ENCODE assay signal across 8 cellular contexts in genomic region chr9:120932086-120932818, GRCh38. TPM values are rescaled to one million over a fixed set of nuclear protein-coding genes. Genes with fewer than 3 reads are reported as not detected.
DNase-seq lines count a peak whose midpoint lies in the region; ATAC-seq, FAIRE-seq and TF ChIP-seq lines count a peak whose summit lies in the region.

No MANE protein-coding gene starts in this region.

- no peaks in the 10 kb centered on the region for H3K79me1 ChIP-seq in H1 (ENCODE audit: low read depth, low read length)

- no peak overlapping the region for H2BK15ac ChIP-seq in H1 (ENCODE audit: low read length)

- CTCF ChIA-PET in H1 (lab: Charles Lee; ENCODE audit: partially characterized antibody): interaction anchor here (1.3 to 12.5 kb wide), 3 partner anchors 9 to 66 kb away, joined by 4 to 108 read pairs (median 6); no protein-coding TSS in a partner anchor

- H2BK5ac ChIP-seq in H1 (ENCODE audit: low read depth, low read length): no peak overlapping the region

- H2BK12ac ChIP-seq in H1 (ENCODE audit: low read depth, low read length): no peak overlapping the region

- H4K91ac ChIP-seq in H1 (replicated peaks; ENCODE audit: insufficient read length, low read length): no peak overlapping the region

- FAIRE-seq in H1 (lab: Jason Lieb, UNC): no peak

- TF ChIP-seq RAD21 in H1 (IDR thresholded peaks at IDR 0.05 in 1 of 2, conservative IDR thresholded peaks at IDR 0.05 in 1 of 2; ENCODE audit: low read depth in 2 of 2, low read length in 2 of 2): no peak

- no peak overlapping the region for H2AK5ac ChIP-seq in H1 (ENCODE audit: low read depth, low read length)

- H3K9ac ChIP-seq in H1 (replicated peaks in 1 of 4; ENCODE audit: extremely low read depth in 1 of 4, low read depth in 3 of 4, low read length in 3 of 4): no peak overlapping the region

- H3K79me2 ChIP-seq in H1 (ENCODE audit: control insufficient read depth in 1 of 2, insufficient read depth in 2 of 2, low read length in 2 of 2): no peaks in the 10 kb centered on the region

- no peak overlapping the region for H3K56ac ChIP-seq in H1 (replicated peaks; ENCODE audit: insufficient read length, low read depth, low read length)

- peak overlapping the region; percentile 37; the same call in 1 of the 2 replicates for H2AFZ ChIP-seq in H1 (ENCODE audit: low read length)

- H3K14ac ChIP-seq in H1 (ENCODE audit: insufficient read length): no peak overlapping the region

- no peak overlapping the region for H4K8ac ChIP-seq in H1 (ENCODE audit: extremely low read depth, insufficient read depth, low read length)

- TF ChIP-seq CTCF in RWPE2 (IDR thresholded peaks at IDR 0.05; ENCODE audit: poor library complexity, severe bottlenecking) (no peak), H1 (IDR thresholded peaks at IDR 0.05; ENCODE audit: control extremely low read depth in 1 of 3, insufficient read depth in 1 of 3, low read depth in 1 of 3, low read length in 3 of 3) (no peak), omental fat pad (IDR thresholded peaks at IDR 0.05) (no peak), foreskin fibroblast (IDR thresholded peaks at IDR 0.05; ENCODE audit: low read depth, low read length) (no peak)

- H3K9me3 ChIP-seq in RWPE2 (ENCODE audit: severe bottlenecking) (no peaks in the 10 kb centered on the region), H1 (ENCODE audit: insufficient read depth in 2 of 2, low read depth in 1 of 2, low read length in 1 of 2) (no peaks in the 10 kb centered on the region), MG63 (no peaks in the 10 kb centered on the region)

- no peak for DNase-seq in RWPE2 (ENCODE audit: low spot score)
- no peak for DNase-seq in H1 (ENCODE audit: low read depth in 1 of 2, low spot score in 2 of 2)
- DNase-seq in stimulated activated CD8-positive, alpha-beta memory T cell treated with anti-CD3 and anti-CD28 coated beads, Interleukin-4, amount 100 ng/mL, for 48 hours: peak; percentile 43
- DNase-seq in MG63: no peak
- no peak for DNase-seq in omental fat pad (ENCODE audit: low spot score)
- no peak for DNase-seq in foreskin fibroblast
- DNase-seq in SK-N-DZ (ENCODE audit: low spot score): no peak

- H3K27me3 ChIP-seq in RWPE2 (ENCODE audit: insufficient read depth, poor library complexity, severe bottlenecking) (no peaks in the 10 kb centered on the region), H1 (replicated peaks in 1 of 4; ENCODE audit: control insufficient read depth in 3 of 4, extremely low read depth in 1 of 4, insufficient read depth in 3 of 4, low read length in 3 of 4) (peaks cover 0 to 6% (median 2%) of the 10 kb centered on the region in 4 experiments; a peak in 1 of 7 replicates), MG63 (no peaks in the 10 kb centered on the region)

- H3K4ac ChIP-seq in H1 (replicated peaks; ENCODE audit: insufficient read length, low read depth, low read length): no peak overlapping the region

- H3K36me3 ChIP-seq in RWPE2 (ENCODE audit: low read depth) (no peaks in the 10 kb centered on the region), H1 (ENCODE audit: control insufficient read depth in 2 of 4, insufficient read depth in 4 of 4, low read length in 3 of 4) (no peaks in the 10 kb centered on the region), MG63 (no peaks in the 10 kb centered on the region)

- H3K4me3 ChIP-seq in RWPE2 (ENCODE audit: severe bottlenecking): no peak overlapping the region
- no peak overlapping the region for H3K4me3 ChIP-seq in H1 (ENCODE audit: extremely low read depth in 1 of 4, insufficient read depth in 2 of 4, low read depth in 3 of 4, low read length in 4 of 4)
- H3K4me3 ChIP-seq in MG63: no peak overlapping the region
- H3K4me3 ChIP-seq in foreskin fibroblast (ENCODE audit: low read depth in 1 of 2, low read length in 2 of 2): no peak overlapping the region

- H3K27ac ChIP-seq in RWPE2 (ENCODE audit: poor library complexity, severe bottlenecking) (peak overlapping the region; percentile 55), H1 (ENCODE audit: low read depth, low read length) (no peak overlapping the region)

- POLR2A ChIA-PET in H1 (lab: Charles Lee; ENCODE audit: partially characterized antibody): interaction anchor here (1.6 kb wide), 1 partner anchor 9 kb away, joined by 3 read pairs; no protein-coding TSS in a partner anchor

- no peaks in the 10 kb centered on the region for H4K20me1 ChIP-seq in H1 (replicated peaks in 1 of 2; ENCODE audit: control insufficient read depth in 1 of 2, insufficient read depth in 2 of 2, low read length in 2 of 2)

- TF ChIP-seq EP300 in H1 (IDR thresholded peaks at IDR 0.05; ENCODE audit: borderline replicate concordance in 1 of 2, low read depth in 2 of 2, low read length in 2 of 2): no peak

- H3K18ac ChIP-seq in H1 (ENCODE audit: extremely low read depth, low read length): peak overlapping the region; percentile 20; the same call in 1 of the 2 replicates

- no peak for ATAC-seq in RWPE2 (ENCODE audit: low read depth)
- ATAC-seq in omental fat pad (ENCODE audit: low FRiP score): no peak

- peaks cover 3% of the 10 kb centered on the region; the same call in 1 of the 2 replicates for H3K23me2 ChIP-seq in H1 (ENCODE audit: low read depth, low read length)

- TF ChIP-seq POLR2A in GM19099 (IDR thresholded peaks at IDR 0.05; ENCODE audit: extremely low read depth, insufficient read length, low read depth) (peak; percentile 27), H1 (IDR thresholded peaks at IDR 0.05; ENCODE audit: control extremely low read depth in 1 of 2, low read depth in 2 of 2, low read length in 2 of 2) (no peak)

- no peak overlapping the region for H2BK120ac ChIP-seq in H1 (replicated peaks; ENCODE audit: low read depth, low read length)

- H4K5ac ChIP-seq in H1 (ENCODE audit: insufficient read length, low read depth, low read length): no peak overlapping the region

- H3K4me1 ChIP-seq in RWPE2 (ENCODE audit: insufficient read depth, poor library complexity, severe bottlenecking): peaks cover 34% of the 10 kb centered on the region
- H3K4me1 ChIP-seq in H1 (replicated peaks in 1 of 4; ENCODE audit: control insufficient read depth in 3 of 4, insufficient read depth in 4 of 4, low read length in 3 of 4): peaks cover 0 to 10% (median 2%) of the 10 kb centered on the region in 4 experiments; a peak in 4 of 7 replicates

- H3K4me2 ChIP-seq in H1 (ENCODE audit: insufficient read depth in 1 of 2, low read depth in 2 of 2, low read length in 2 of 2): no peak overlapping the region

- 83% methylated on average over 6 of the region's 6 CpGs; no CpG with 5 or more reads in 1 of the 2 experiments for WGBS in H1 (ENCODE audit: extremely low coverage in 1 of 2, insufficient coverage in 1 of 2, insufficient read length in 1 of 2, insufficient replicate concordance in 2 of 2, low coverage in 1 of 2, low lambda C conversion rate in 2 of 2, missing lambda C conversion rate in 1 of 2), 2 experiments

- no peak overlapping the region for H2BK20ac ChIP-seq in H1 (ENCODE audit: low read length)

- H3K23ac ChIP-seq in H1 (ENCODE audit: insufficient read length): no peak overlapping the region

TF ChIP-seq in H1, 55 proteins besides CTCF, POLR2A, EP300 and RAD21:
- TF ChIP-seq GABPA (IDR thresholded peaks at IDR 0.05; ENCODE audit: borderline replicate concordance, insufficient read depth, low read length) (no peak), TAF1 (IDR thresholded peaks at IDR 0.05; ENCODE audit: low read depth, low read length) (no peak), SP1 (IDR thresholded peaks at IDR 0.05; ENCODE audit: low read depth, low read length) (no peak)

RNA-seq across cellular contexts. Expression of gene TRAF1, which starts 5.7 kb away (rescaled TPM):
- 1.5 and 1.6 TPM in 2 replicates for total RNA-seq in H1 (2021; fragmentation: NEBNext Ultra II Directional; extraction: Animal tissue kit (Norgen Biotek cat#: 25700))
- polyA plus RNA-seq in H1 (2011; rRNA removed): 3.1 and 3.2 TPM in 2 replicates
- 4.9 TPM for polyA plus RNA-seq in H1 (2011; cell fraction: cytosol; rRNA removed)
- polyA plus RNA-seq in H1 (2011; cell fraction: nucleus; rRNA removed): 7.4 TPM
- 1.8 to 3.0 TPM (median 2.2 TPM) in 4 replicates for polyA plus RNA-seq in H1 (2012, experiment 1 of 2)
- 0.80 TPM for polyA plus RNA-seq in H1 (2012, experiment 2 of 2)
- 1.2 TPM for polyA plus RNA-seq in H1 (2013, experiment 1 of 2)
- 1.1 TPM for polyA plus RNA-seq in H1 (2013, experiment 2 of 2)
- 4.5 and 4.6 TPM in 2 replicates for polyA minus RNA-seq in H1 (2011; rRNA and poly(A)+ RNA removed)
- 1.6 TPM for polyA minus RNA-seq in H1 (2011; cell fraction: cytosol; rRNA and poly(A)+ RNA removed)
- 6.9 TPM for polyA minus RNA-seq in H1 (2011; cell fraction: nucleus; rRNA and poly(A)+ RNA removed)
- 0.67 and 0.79 TPM in 2 replicates for total RNA-seq in MG63 (2014; rRNA removed; shearing (Covaris generic); ENCODE audit: low replicate concordance)
- total RNA-seq in omental fat pad: 1 to 10 TPM; 3.0 to 9.0 (median 6.1) TPM
- polyA plus RNA-seq in SK-N-DZ (2014; cell fraction: cytosol; rRNA removed): 0.73 and 0.99 TPM in 2 replicates
- polyA plus RNA-seq in SK-N-DZ (2014; cell fraction: nucleus; rRNA removed): 2.5 and 4.3 TPM in 2 replicates

RNA-seq across cellular contexts. Expression of gene PHF19, which starts 55.3 kb away (rescaled TPM):
- total RNA-seq in H1 (2021; fragmentation: NEBNext Ultra II Directional; extraction: Animal tissue kit (Norgen Biotek cat#: 25700)): 30.2 and 31.8 TPM in 2 replicates
- 28.2 and 31.0 TPM in 2 replicates for polyA plus RNA-seq in H1 (2011; rRNA removed)
- polyA plus RNA-seq in H1 (2011; cell fraction: cytosol; rRNA removed): 25.8 TPM
- polyA plus RNA-seq in H1 (2011; cell fraction: nucleus; rRNA removed): 48.1 TPM
- 26.2 to 35.4 TPM (median 31.5 TPM) in 4 replicates for polyA plus RNA-seq in H1 (2012, experiment 1 of 2)
- polyA plus RNA-seq in H1 (2012, experiment 2 of 2): 29.9 TPM
- 24.5 TPM for polyA plus RNA-seq in H1 (2013, experiment 1 of 2)
- 23.1 TPM for polyA plus RNA-seq in H1 (2013, experiment 2 of 2)
- 26.6 and 43.7 TPM in 2 replicates for polyA minus RNA-seq in H1 (2011; rRNA and poly(A)+ RNA removed)
- 16.2 TPM for polyA minus RNA-seq in H1 (2011; cell fraction: cytosol; rRNA and poly(A)+ RNA removed)
- polyA minus RNA-seq in H1 (2011; cell fraction: nucleus; rRNA and poly(A)+ RNA removed): 28.2 TPM
- total RNA-seq in MG63 (2014; rRNA removed; shearing (Covaris generic); ENCODE audit: low replicate concordance): 51.5 and 76.6 TPM in 2 replicates
- total RNA-seq in omental fat pad: 10 to 100 TPM; 16.3 to 31.2 (median 25.3) TPM
- 26.9 and 29.8 TPM in 2 replicates for polyA plus RNA-seq in SK-N-DZ (2014; cell fraction: cytosol; rRNA removed)
- polyA plus RNA-seq in SK-N-DZ (2014; cell fraction: nucleus; rRNA removed): 66.0 and 92.0 TPM in 2 replicates
